ENCODE assay signal across 29 cellular contexts in genomic region chr3:61727435-61727834, GRCh38.
"Had no signal": no experiment of that assay in that cellular context is flagged by ENCODE, and none has a peak within 500 bp of the region (broad histone marks: within the 10 kb centered on the region; RNA-seq: fewer than 3 reads in every experiment).

No MANE protein-coding gene starts in this region.

- H3K27ac ChIP-seq: breast epithelium, SJCRH30, VCaP had no signal

- H3K4me1 ChIP-seq: breast epithelium had no signal

- H3K27me3 ChIP-seq: breast epithelium, SJCRH30 had no signal

- H3K9me2 ChIP-seq: SK-N-SH had no signal

- H3K9me3 ChIP-seq: breast epithelium, SJCRH30, SK-N-SH had no signal

- H3K4me2 ChIP-seq: SK-N-SH had no signal

- H3K4me3 ChIP-seq: breast epithelium, SJCRH30 had no signal

- ATAC-seq: activated T-helper 17 cell treated with anti-CD3 and anti-CD28 coated beads, Interleukin-2, amount 50 U/mL, for 72 hours; Panc1; Right ventricle myocardium inferior had no signal

- H3K36me3 ChIP-seq: breast epithelium, SJCRH30 had no signal

- DNase-seq: activated CD4-positive, alpha-beta memory T cell treated with anti-CD3 and anti-CD28 coated beads for 36 hours; activated CD4-positive, alpha-beta T cell treated with anti-CD3 and anti-CD28 coated beads, Interleukin-2, amount 10 ng/mL, durations not matched to agents 7 days and 5 days; activated CD4-positive, CD25-positive, alpha-beta regulatory T cell; activated gamma-delta T cell; activated naive CD4-positive, alpha-beta T cell treated with anti-CD3 and anti-CD28 coated beads, Interleukin-2, amount 10 ng/mL, durations not matched to agents 7 days and 5 days; activated naive CD8-positive, alpha-beta T cell treated with anti-CD3 and anti-CD28 coated beads for 36 hours; activated T-cell treated with anti-CD3 and anti-CD28 coated beads for 4 hours; activated T-cell treated with anti-CD3 and anti-CD28 coated beads, Interleukin-2, amount 50 U/mL, for 48 hours; central memory CD4-positive, alpha-beta T cell; Karpas-422; MM.1S; NCI-H1105; NCI-H1436; NCI-H1694 treated with DMSO at 0.1 percent for 48 hours; NCI-H2029 treated with DMSO at 0.1 percent for 48 hours; NCI-H345; NCI-H510A; NCI-H526 treated with DMSO at 0.1 percent for 48 hours; NCI-H82; OCI-M1; RPMI8226; SJCRH30; SK-N-SH; T-helper 1 cell had no signal
